1 cellular context compared by ENCODE assay signal in genomic region chr17:8109669-8110455, GRCh38.
TF ChIP-seq lines count a peak whose summit lies in the region.

No MANE protein-coding gene starts in this region.

TF ChIP-seq in K562, 482 proteins besides CTCF, POLR2A, EP300 and RAD21 (continues in another document):
- peak; percentile 55; the same call in 1 of the 2 replicates for TF ChIP-seq SMAD4 (CRISPR knock-in tag; conservative IDR thresholded peaks at IDR 0.05)
- no peak for TF ChIP-seq HDAC8 (tag; IDR thresholded peaks at IDR 0.05)
- no peak for TF ChIP-seq VEZF1 (CRISPR knock-in tag; IDR thresholded peaks at IDR 0.05)
- TF ChIP-seq, protein P1, sequence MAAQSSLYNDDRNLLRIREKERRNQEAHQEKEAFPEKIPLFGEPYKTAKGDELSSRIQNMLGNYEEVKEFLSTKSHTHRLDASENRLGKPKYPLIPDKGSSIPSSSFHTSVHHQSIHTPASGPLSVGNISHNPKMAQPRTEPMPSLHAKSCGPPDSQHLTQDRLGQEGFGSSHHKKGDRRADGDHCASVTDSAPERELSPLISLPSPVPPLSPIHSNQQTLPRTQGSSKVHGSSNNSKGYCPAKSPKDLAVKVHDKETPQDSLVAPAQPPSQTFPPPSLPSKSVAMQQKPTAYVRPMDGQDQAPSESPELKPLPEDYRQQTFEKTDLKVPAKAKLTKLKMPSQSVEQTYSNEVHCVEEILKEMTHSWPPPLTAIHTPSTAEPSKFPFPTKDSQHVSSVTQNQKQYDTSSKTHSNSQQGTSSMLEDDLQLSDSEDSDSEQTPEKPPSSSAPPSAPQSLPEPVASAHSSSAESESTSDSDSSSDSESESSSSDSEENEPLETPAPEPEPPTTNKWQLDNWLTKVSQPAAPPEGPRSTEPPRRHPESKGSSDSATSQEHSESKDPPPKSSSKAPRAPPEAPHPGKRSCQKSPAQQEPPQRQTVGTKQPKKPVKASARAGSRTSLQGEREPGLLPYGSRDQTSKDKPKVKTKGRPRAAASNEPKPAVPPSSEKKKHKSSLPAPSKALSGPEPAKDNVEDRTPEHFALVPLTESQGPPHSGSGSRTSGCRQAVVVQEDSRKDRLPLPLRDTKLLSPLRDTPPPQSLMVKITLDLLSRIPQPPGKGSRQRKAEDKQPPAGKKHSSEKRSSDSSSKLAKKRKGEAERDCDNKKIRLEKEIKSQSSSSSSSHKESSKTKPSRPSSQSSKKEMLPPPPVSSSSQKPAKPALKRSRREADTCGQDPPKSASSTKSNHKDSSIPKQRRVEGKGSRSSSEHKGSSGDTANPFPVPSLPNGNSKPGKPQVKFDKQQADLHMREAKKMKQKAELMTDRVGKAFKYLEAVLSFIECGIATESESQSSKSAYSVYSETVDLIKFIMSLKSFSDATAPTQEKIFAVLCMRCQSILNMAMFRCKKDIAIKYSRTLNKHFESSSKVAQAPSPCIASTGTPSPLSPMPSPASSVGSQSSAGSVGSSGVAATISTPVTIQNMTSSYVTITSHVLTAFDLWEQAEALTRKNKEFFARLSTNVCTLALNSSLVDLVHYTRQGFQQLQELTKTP (IDR thresholded peaks at IDR 0.05; ENCODE audit: low read depth in 1 of 2, partially characterized antibody in 2 of 2): no peak
- no peak for TF ChIP-seq CHD2 (IDR thresholded peaks at IDR 0.05; ENCODE audit: low read depth, low read length)
- no peak for TF ChIP-seq LEF1 (IDR thresholded peaks at IDR 0.05)
- no peak for TF ChIP-seq ZNF239 (CRISPR knock-in tag; IDR thresholded peaks at IDR 0.05)
- no peak for TF ChIP-seq HES1 (IDR thresholded peaks at IDR 0.05; ENCODE audit: low read depth)
- no peak for TF ChIP-seq ZNF431 (CRISPR knock-in tag; IDR thresholded peaks at IDR 0.05)
- no peak for TF ChIP-seq CHD4 (IDR thresholded peaks at IDR 0.05; ENCODE audit: insufficient read depth, insufficient replicate concordance, low read depth, low read length, poor library complexity, severe bottlenecking)
- TF ChIP-seq CAMTA2 (CRISPR knock-in tag; conservative IDR thresholded peaks at IDR 0.05): no peak
- TF ChIP-seq, protein P2, sequence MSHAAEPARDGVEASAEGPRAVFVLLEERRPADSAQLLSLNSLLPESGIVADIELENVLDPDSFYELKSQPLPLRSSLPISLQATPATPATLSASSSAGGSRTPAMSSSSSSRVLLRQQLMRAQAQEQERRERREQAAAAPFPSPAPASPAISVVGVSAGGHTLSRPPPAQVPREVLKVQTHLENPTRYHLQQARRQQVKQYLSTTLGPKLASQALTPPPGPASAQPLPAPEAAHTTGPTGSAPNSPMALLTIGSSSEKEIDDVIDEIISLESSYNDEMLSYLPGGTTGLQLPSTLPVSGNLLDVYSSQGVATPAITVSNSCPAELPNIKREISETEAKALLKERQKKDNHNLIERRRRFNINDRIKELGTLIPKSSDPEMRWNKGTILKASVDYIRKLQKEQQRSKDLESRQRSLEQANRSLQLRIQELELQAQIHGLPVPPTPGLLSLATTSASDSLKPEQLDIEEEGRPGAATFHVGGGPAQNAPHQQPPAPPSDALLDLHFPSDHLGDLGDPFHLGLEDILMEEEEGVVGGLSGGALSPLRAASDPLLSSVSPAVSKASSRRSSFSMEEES (CRISPR knock-in tag; IDR thresholded peaks at IDR 0.05): no peak
- no peak for TF ChIP-seq ZNF830 (CRISPR knock-in tag; IDR thresholded peaks at IDR 0.05)
- no peak for TF ChIP-seq GTF2F1 (IDR thresholded peaks at IDR 0.05; ENCODE audit: low read depth, low read length)
- no peak for TF ChIP-seq DACH1 (IDR thresholded peaks at IDR 0.05; ENCODE audit: partially characterized antibody)
- TF ChIP-seq HMG20B (CRISPR knock-in tag; IDR thresholded peaks at IDR 0.05): no peak
- no peak for TF ChIP-seq ZNF507 (tag; conservative IDR thresholded peaks at IDR 0.05)
- no peak for TF ChIP-seq SIN3B (IDR thresholded peaks at IDR 0.05; ENCODE audit: low read depth)
- TF ChIP-seq EGR1 (conservative IDR thresholded peaks at IDR 0.05): 0 out of 2 replicates have a peak, but pooled peaks have one; percentile 8
- TF ChIP-seq FOSL1 (tag; conservative IDR thresholded peaks at IDR 0.05): no peak
- no peak for TF ChIP-seq ZNF24 (IDR thresholded peaks at IDR 0.05)
- no peak for TF ChIP-seq ZBTB5 (IDR thresholded peaks at IDR 0.05)
- peak; percentile 53 for TF ChIP-seq RBBP5 (IDR thresholded peaks at IDR 0.05; ENCODE audit: borderline replicate concordance, insufficient read depth, low read length, poor library complexity, severe bottlenecking)
- no peak for TF ChIP-seq ZBTB34 (CRISPR knock-in tag; IDR thresholded peaks at IDR 0.05)
- no peak; the same call in 1 of the 2 replicates for TF ChIP-seq STAG1 (CRISPR knock-in tag; IDR thresholded peaks at IDR 0.05; ENCODE audit: borderline replicate concordance)
- no peak for TF ChIP-seq DIDO1 (tag; IDR thresholded peaks at IDR 0.05; ENCODE audit: low read depth)
- TF ChIP-seq, protein P3, sequence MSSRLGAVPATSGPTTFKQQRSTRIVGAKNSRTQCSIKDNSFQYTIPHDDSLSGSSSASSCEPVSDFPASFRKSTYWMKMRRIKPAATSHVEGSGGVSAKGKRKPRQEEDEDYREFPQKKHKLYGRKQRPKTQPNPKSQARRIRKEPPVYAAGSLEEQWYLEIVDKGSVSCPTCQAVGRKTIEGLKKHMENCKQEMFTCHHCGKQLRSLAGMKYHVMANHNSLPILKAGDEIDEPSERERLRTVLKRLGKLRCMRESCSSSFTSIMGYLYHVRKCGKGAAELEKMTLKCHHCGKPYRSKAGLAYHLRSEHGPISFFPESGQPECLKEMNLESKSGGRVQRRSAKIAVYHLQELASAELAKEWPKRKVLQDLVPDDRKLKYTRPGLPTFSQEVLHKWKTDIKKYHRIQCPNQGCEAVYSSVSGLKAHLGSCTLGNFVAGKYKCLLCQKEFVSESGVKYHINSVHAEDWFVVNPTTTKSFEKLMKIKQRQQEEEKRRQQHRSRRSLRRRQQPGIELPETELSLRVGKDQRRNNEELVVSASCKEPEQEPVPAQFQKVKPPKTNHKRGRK (tag; IDR thresholded peaks at IDR 0.05): no peak
- no peak for TF ChIP-seq TEAD4 (IDR thresholded peaks at IDR 0.05; ENCODE audit: low read length)
- TF ChIP-seq TEAD4 (CRISPR knock-in tag; IDR thresholded peaks at IDR 0.05; ENCODE audit: borderline replicate concordance): no peak
- TF ChIP-seq, protein P4, sequence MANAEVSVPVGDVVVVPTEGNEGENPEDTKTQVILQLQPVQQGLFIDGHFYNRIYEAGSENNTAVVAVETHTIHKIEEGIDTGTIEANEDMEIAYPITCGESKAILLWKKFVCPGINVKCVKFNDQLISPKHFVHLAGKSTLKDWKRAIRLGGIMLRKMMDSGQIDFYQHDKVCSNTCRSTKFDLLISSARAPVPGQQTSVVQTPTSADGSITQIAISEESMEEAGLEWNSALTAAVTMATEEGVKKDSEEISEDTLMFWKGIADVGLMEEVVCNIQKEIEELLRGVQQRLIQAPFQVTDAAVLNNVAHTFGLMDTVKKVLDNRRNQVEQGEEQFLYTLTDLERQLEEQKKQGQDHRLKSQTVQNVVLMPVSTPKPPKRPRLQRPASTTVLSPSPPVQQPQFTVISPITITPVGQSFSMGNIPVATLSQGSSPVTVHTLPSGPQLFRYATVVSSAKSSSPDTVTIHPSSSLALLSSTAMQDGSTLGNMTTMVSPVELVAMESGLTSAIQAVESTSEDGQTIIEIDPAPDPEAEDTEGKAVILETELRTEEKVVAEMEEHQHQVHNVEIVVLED (CRISPR knock-in tag; IDR thresholded peaks at IDR 0.05): no peak
- TF ChIP-seq STAT5B (CRISPR knock-in tag; IDR thresholded peaks at IDR 0.05): no peak
- no peak for TF ChIP-seq ZNF609 (CRISPR knock-in tag; IDR thresholded peaks at IDR 0.05; ENCODE audit: borderline replicate concordance)
- no peak for TF ChIP-seq MCM5 (IDR thresholded peaks at IDR 0.05; ENCODE audit: low read depth)
- no peak for TF ChIP-seq ZNF780A (CRISPR knock-in tag; IDR thresholded peaks at IDR 0.05)
- TF ChIP-seq, protein P5, sequence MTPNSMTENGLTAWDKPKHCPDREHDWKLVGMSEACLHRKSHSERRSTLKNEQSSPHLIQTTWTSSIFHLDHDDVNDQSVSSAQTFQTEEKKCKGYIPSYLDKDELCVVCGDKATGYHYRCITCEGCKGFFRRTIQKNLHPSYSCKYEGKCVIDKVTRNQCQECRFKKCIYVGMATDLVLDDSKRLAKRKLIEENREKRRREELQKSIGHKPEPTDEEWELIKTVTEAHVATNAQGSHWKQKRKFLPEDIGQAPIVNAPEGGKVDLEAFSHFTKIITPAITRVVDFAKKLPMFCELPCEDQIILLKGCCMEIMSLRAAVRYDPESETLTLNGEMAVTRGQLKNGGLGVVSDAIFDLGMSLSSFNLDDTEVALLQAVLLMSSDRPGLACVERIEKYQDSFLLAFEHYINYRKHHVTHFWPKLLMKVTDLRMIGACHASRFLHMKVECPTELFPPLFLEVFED (CRISPR knock-in tag; conservative IDR thresholded peaks at IDR 0.05): no peak
- peak; percentile 55; the same call in 1 of the 2 replicates for TF ChIP-seq MTA3 (IDR thresholded peaks at IDR 0.05; ENCODE audit: borderline replicate concordance)
- TF ChIP-seq, protein P6, sequence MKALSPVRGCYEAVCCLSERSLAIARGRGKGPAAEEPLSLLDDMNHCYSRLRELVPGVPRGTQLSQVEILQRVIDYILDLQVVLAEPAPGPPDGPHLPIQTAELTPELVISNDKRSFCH (CRISPR knock-in tag; IDR thresholded peaks at IDR 0.05): no peak
- TF ChIP-seq, protein P6 (tag; IDR thresholded peaks at IDR 0.05): no peak
- no peak for TF ChIP-seq ADNP (tag; IDR thresholded peaks at IDR 0.05)
